8 cellular contexts compared by ENCODE assay signal in the genomic region with DNA sequence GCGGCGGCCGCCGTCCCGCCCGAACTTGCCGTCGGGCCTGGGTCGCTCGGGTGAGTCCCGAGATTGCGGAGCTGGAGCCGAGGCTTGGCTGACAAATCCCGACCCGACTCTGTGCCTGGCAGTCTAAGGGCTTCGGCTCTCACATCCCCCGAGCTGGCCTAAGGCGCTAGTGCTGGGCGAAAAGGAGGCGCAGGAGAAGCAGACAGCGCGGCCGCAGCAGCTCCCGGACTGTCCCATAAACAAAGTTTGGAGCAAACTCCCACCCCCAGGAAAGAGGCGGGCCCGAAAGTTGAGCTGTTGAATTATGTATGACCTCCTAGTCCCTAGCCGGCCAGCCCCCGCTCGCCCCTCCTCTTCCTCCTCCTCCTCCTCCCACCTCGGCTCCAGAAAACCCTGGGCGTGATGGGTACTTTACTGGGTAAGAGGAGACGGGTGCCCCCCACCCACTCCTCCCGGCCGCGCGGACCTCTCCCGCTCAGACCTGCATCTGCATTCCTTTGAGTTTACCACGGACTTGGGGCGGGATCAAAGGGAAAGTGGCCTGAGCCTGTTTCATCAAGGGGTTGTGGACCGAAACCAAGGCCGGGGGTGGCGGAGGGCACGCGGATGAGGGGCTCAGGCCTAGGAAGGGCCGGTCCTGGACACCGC. TPM values are rescaled to one million over a fixed set of nuclear protein-coding genes. Genes with fewer than 3 reads are reported as not detected.
DNase-seq lines count a peak whose midpoint lies in the region; ATAC-seq and TF ChIP-seq lines count a peak whose summit lies in the region.

Gene WWTR1, minus strand, starts transcription at position 230 of the 648 bp plus-strand sequence. CDS start 719 bp downstream, outside the sequence.

- H3K9me3 Mint-ChIP-seq in activated CD4-positive, alpha-beta memory T cell treated with anti-CD3 and anti-CD28 coated beads for 36 hours: no peaks in the 10 kb centered on the region

- TF ChIP-seq CTCF in HCT116 (IDR thresholded peaks at IDR 0.05 in 2 of 3, conservative IDR thresholded peaks at IDR 0.05 in 1 of 3; ENCODE audit: borderline replicate concordance in 1 of 3, insufficient read depth in 1 of 3, low read depth in 2 of 3, low read length in 2 of 3) (no peak), NB4 (IDR thresholded peaks at IDR 0.05; ENCODE audit: low read depth, low read length) (no peak), epithelial cell of esophagus (IDR thresholded peaks at IDR 0.05; ENCODE audit: insufficient read depth, low read depth, low read length, missing control alignments) (no peak)

- H3K4me1 ChIP-seq in HCT116 (ENCODE audit: control insufficient read depth in 1 of 2, insufficient read depth in 2 of 2, low read length in 2 of 2): peaks cover 23 to 67% of the 10 kb centered on the region in 2 experiments
- H3K4me1 ChIP-seq in mesenchymal stem cell (ENCODE audit: control insufficient read depth, insufficient read depth, low read depth, low read length): peaks cover 7% of the 10 kb centered on the region
- H3K4me1 ChIP-seq in stomach smooth muscle (ENCODE audit: control insufficient read depth, insufficient read depth, low read length): peaks cover 14% of the 10 kb centered on the region

- H2BK15ac ChIP-seq in mesenchymal stem cell (ENCODE audit: low read depth, poor library complexity, severe bottlenecking): peak within 1 kb of the TSS; percentile 17

- H2BK12ac ChIP-seq in mesenchymal stem cell (ENCODE audit: low read length in 2 of 2): peak within 1 kb of the TSS; percentile 85 to 94

- peak within 1 kb of the TSS; percentile 82 for H3K4me3 Mint-ChIP-seq in activated CD4-positive, alpha-beta memory T cell treated with anti-CD3 and anti-CD28 coated beads for 36 hours

- H2AK5ac ChIP-seq in mesenchymal stem cell (ENCODE audit: low read length, severe bottlenecking): peak within 1 kb of the TSS; percentile 96

- no peaks in the 10 kb centered on the region for H4K20me1 ChIP-seq in HCT116 (ENCODE audit: insufficient read depth)

- no TSS peak for BruUV-seq in HCT116 (replicated peaks; lab: Mats Ljungman, UMichigan)

- H3K4me1 Mint-ChIP-seq in activated CD4-positive, alpha-beta memory T cell treated with anti-CD3 and anti-CD28 coated beads for 36 hours (ENCODE audit: low read depth): peaks cover 9% of the 10 kb centered on the region

- H4K91ac ChIP-seq in mesenchymal stem cell (ENCODE audit: low read length): peak within 1 kb of the TSS; percentile 97

- DNase-seq in NCI-H2107 treated with DMSO at 0.1 percent for 48 hours (lab: John Stamatoyannopoulos, UW; ENCODE audit: unreplicated experiment): peak; percentile 6
- no peak for DNase-seq in NCI-H2107 (lab: John Stamatoyannopoulos, UW)
- peak; percentile 82 for DNase-seq in HCT116 (ENCODE audit: low read depth, low spot score)
- peak; percentile 9 for DNase-seq in NB4 (ENCODE audit: low read depth)
- peak; percentile 65 for DNase-seq in activated CD4-positive, alpha-beta memory T cell treated with anti-CD3 and anti-CD28 coated beads for 36 hours
- peak; percentile 92 for DNase-seq in epithelial cell of esophagus (ENCODE audit: low read depth)
- peak; percentile 96 for DNase-seq in mesenchymal stem cell

- peak; percentile 88 for ATAC-seq in HCT116

- peak within 1 kb of the TSS; percentile 81 for H2BK120ac ChIP-seq in mesenchymal stem cell (ENCODE audit: low read depth, low read length)

- no peaks in the 10 kb centered on the region for H3K27me3 ChIP-seq in HCT116 (ENCODE audit: insufficient read depth, low read length)
- H3K27me3 ChIP-seq in mesenchymal stem cell (ENCODE audit: control insufficient read depth in 1 of 2, insufficient read depth in 1 of 2, low read length in 2 of 2): no peaks in the 10 kb centered on the region
- no peaks in the 10 kb centered on the region for H3K27me3 ChIP-seq in stomach smooth muscle (ENCODE audit: control insufficient read depth in 1 of 2, insufficient read depth in 2 of 2, low read length in 2 of 2)

- peaks cover 5 to 9% of the 10 kb centered on the region in 2 experiments; a peak in 3 of 4 replicates for H3K36me3 ChIP-seq in HCT116 (ENCODE audit: control insufficient read depth in 1 of 2, insufficient read depth in 2 of 2, low read length in 2 of 2)
- peaks cover 0 to 24% of the 10 kb centered on the region in 2 experiments for H3K36me3 ChIP-seq in mesenchymal stem cell (ENCODE audit: control insufficient read depth in 1 of 2, insufficient read depth in 2 of 2, low read depth in 1 of 2, low read length in 2 of 2)
- H3K36me3 ChIP-seq in stomach smooth muscle (ENCODE audit: control insufficient read depth in 2 of 2, insufficient read depth in 2 of 2, low read length in 2 of 2): peaks cover 0 to 6% of the 10 kb centered on the region in 2 donors

- POLR2A ChIA-PET in HCT116 (lab: Charles Lee): interaction anchor here (1.2 to 2.9 kb wide), 10 partner anchors 11 to 89 kb away, joined by 3 to 15 read pairs (median 4); no protein-coding TSS in a partner anchor
- POLR2A ChIA-PET in activated CD4-positive, alpha-beta memory T cell treated with anti-CD3 and anti-CD28 coated beads for 36 hours (lab: Charles Lee): no interaction called here

- CTCF ChIA-PET in HCT116 (lab: Charles Lee): interaction anchor here (1.0 to 3.2 kb wide), 5 partner anchors 10 to 114 kb away, joined by 3 to 19 read pairs (median 5); no protein-coding TSS in a partner anchor
- CTCF ChIA-PET in activated CD4-positive, alpha-beta memory T cell treated with anti-CD3 and anti-CD28 coated beads for 36 hours (lab: Charles Lee): interaction anchor here (0.6 to 1.9 kb wide), 4 partner anchors 13 to 94 kb away, joined by 3 to 10 read pairs (median 4); partner anchors contain the start of gene COMMD2

- peak within 1 kb of the TSS; percentile 79 to 99 for H3K4ac ChIP-seq in mesenchymal stem cell (ENCODE audit: low read depth in 1 of 2, low read length in 2 of 2)

- TF ChIP-seq POLR2A in HCT116 (IDR thresholded peaks at IDR 0.05; ENCODE audit: borderline replicate concordance, extremely low read depth, insufficient read depth, insufficient read length) (peak; percentile 92), NB4 (IDR thresholded peaks at IDR 0.05; ENCODE audit: extremely low read depth, insufficient read length) (no peak)

- H3K36me3 Mint-ChIP-seq in activated CD4-positive, alpha-beta memory T cell treated with anti-CD3 and anti-CD28 coated beads for 36 hours: no peaks in the 10 kb centered on the region

- H3K79me1 ChIP-seq in mesenchymal stem cell (replicated peaks; ENCODE audit: low read length, poor library complexity, severe bottlenecking): no peaks in the 10 kb centered on the region

- H3K4me3 ChIP-seq in HCT116 (replicated peaks in 1 of 2; ENCODE audit: low read depth in 1 of 2, low read length in 2 of 2): peak within 1 kb of the TSS; percentile 68 to 72
- H3K4me3 ChIP-seq in NB4 (ENCODE audit: low read depth, low read length): no peak within 1 kb of the TSS
- H3K4me3 ChIP-seq in epithelial cell of esophagus (ENCODE audit: low read length): peak within 1 kb of the TSS; percentile 59
- H3K4me3 ChIP-seq in mesenchymal stem cell (ENCODE audit: insufficient read depth in 1 of 2, low read depth in 1 of 2, low read length in 2 of 2): peak within 1 kb of the TSS; percentile 89 to 91
- peak within 1 kb of the TSS; percentile 93 to 96 for H3K4me3 ChIP-seq in stomach smooth muscle (ENCODE audit: low read length in 2 of 2)

- RAD21 ChIA-PET in HCT116 (lab: Charles Lee; ENCODE audit: low non-redundant PET in 1 of 2, low total read pairs in 2 of 2, uncharacterized antibody in 2 of 2, unreplicated experiment in 2 of 2): interaction anchor here (1.3 to 1.5 kb wide), 3 partner anchors 76 to 89 kb away, joined by 3 to 4 read pairs (median 4); no protein-coding TSS in a partner anchor

- peak within 1 kb of the TSS in 1 of 2 experiments; percentile 94 for H3K23ac ChIP-seq in mesenchymal stem cell (ENCODE audit: low read length in 2 of 2)

- peak within 1 kb of the TSS; percentile 93 to 99 for H3K18ac ChIP-seq in mesenchymal stem cell (ENCODE audit: low read depth in 1 of 2, low read length in 2 of 2)

- H3K79me2 ChIP-seq in HCT116 (ENCODE audit: insufficient read depth, low read length): peaks cover 41% of the 10 kb centered on the region

- H4K8ac ChIP-seq in mesenchymal stem cell (ENCODE audit: low read length): peak within 1 kb of the TSS; percentile 98

- no peaks in the 10 kb centered on the region for H3K9me2 ChIP-seq in HCT116 (ENCODE audit: insufficient read depth)

- TF ChIP-seq RAD21 in HCT116 (IDR thresholded peaks at IDR 0.05; ENCODE audit: low read depth): no peak; the same call in 1 of the 2 replicates

- intact Hi-C loops in HCT116 (cut with micrococcal nuclease): loop anchor here (2.0 to 5.0 kb wide), 2 partner anchors 76 to 89 kb away; no protein-coding TSS in a partner anchor
- intact Hi-C loops in activated CD4-positive, alpha-beta memory T cell treated with anti-CD3 and anti-CD28 coated beads for 36 hours (cut with micrococcal nuclease): loop anchor here (1.0 to 2.0 kb wide), 4 partner anchors 37 to 77 kb away; no protein-coding TSS in a partner anchor

- WGBS in mesenchymal stem cell: under 1% methylated on average over 34 of the region's 46 CpGs

- H3K9me3 ChIP-seq in HCT116 (ENCODE audit: control insufficient read depth in 1 of 2, insufficient read depth in 1 of 2, low read depth in 1 of 2, low read length in 2 of 2) (no peaks in the 10 kb centered on the region), mesenchymal stem cell (ENCODE audit: control insufficient read depth, low read length) (no peaks in the 10 kb centered on the region), stomach smooth muscle (ENCODE audit: control insufficient read depth in 2 of 2, low read length in 2 of 2) (no peaks in the 10 kb centered on the region)

- H3K27ac ChIP-seq in HCT116 (ENCODE audit: low read depth, low read length) (peak within 1 kb of the TSS; percentile 89), mesenchymal stem cell (ENCODE audit: low read length, poor library complexity, severe bottlenecking) (peak within 1 kb of the TSS; percentile 100), stomach smooth muscle (ENCODE audit: low read length) (peak within 1 kb of the TSS; percentile 100)

- no peak within 1 kb of the TSS for H2AFZ ChIP-seq in HCT116 (ENCODE audit: low read depth, low read length, poor library complexity, severe bottlenecking)
- peak within 1 kb of the TSS; percentile 70 for H2AFZ ChIP-seq in mesenchymal stem cell (ENCODE audit: low read depth, low read length)

- peak within 1 kb of the TSS; percentile 100 for H2BK5ac ChIP-seq in mesenchymal stem cell (ENCODE audit: low read depth, low read length, poor library complexity, severe bottlenecking)

- H3K27me3 Mint-ChIP-seq in activated CD4-positive, alpha-beta memory T cell treated with anti-CD3 and anti-CD28 coated beads for 36 hours: peaks cover 51% of the 10 kb centered on the region

- H3K14ac ChIP-seq in mesenchymal stem cell (ENCODE audit: low read length in 2 of 2): peak within 1 kb of the TSS; percentile 25 to 99

- H3K9ac ChIP-seq in HCT116 (ENCODE audit: low read length) (peak within 1 kb of the TSS; percentile 76), mesenchymal stem cell (ENCODE audit: low read length) (peak within 1 kb of the TSS; percentile 92), stomach smooth muscle (ENCODE audit: low read length in 2 of 2) (peak within 1 kb of the TSS; percentile 97 to 98)

- peak within 1 kb of the TSS; percentile 77 for H3K4me2 ChIP-seq in HCT116 (ENCODE audit: low read length)
- H3K4me2 ChIP-seq in mesenchymal stem cell (ENCODE audit: low read length, poor library complexity, severe bottlenecking): peak within 1 kb of the TSS; percentile 74

- H3K27ac Mint-ChIP-seq in activated CD4-positive, alpha-beta memory T cell treated with anti-CD3 and anti-CD28 coated beads for 36 hours: no peak within 1 kb of the TSS

RNA-seq across cellular contexts. Expression of gene WWTR1, which starts in this region (rescaled TPM):
- total RNA-seq in HCT116 (2021; ENCODE audit: unreplicated experiment): 46.9 TPM
- polyA plus RNA-seq in HCT116 (2012): 33.2 and 44.9 TPM in 2 replicates
- 1 to 10 TPM; 1.0 to 1.2 TPM for total RNA-seq in activated CD4-positive, alpha-beta memory T cell treated with anti-CD3 and anti-CD28 coated beads for 36 hours
- polyA plus RNA-seq in mesenchymal stem cell (2013, experiment 1 of 2): 56.1 TPM
- polyA plus RNA-seq in mesenchymal stem cell (2013, experiment 2 of 2): 57.5 TPM

Comparison
In these comparisons a context has a peak if more than half of its experiments do, and no peak if none do; other contexts are left out.
1. RNA of gene WWTR1 (total RNA-seq): 46.9 TPM in HCT116 (single experiment); 1.0 to 1.2 TPM in activated CD4-positive, alpha-beta memory T cell treated with anti-CD3 and anti-CD28 coated beads for 36 hours; every median in the first group is over 10 times any median in the second.
2. Peak in every context shown above with its lines, with median percentiles within 50 percentile points of each other: H3K27ac ChIP-seq and H3K9ac ChIP-seq.